ENCODE assay signal across 8 cellular contexts in genomic region chr3:8622873-8623725, GRCh38. TPM values are rescaled to one million over a fixed set of nuclear protein-coding genes. Genes with fewer than 3 reads are reported as not detected.
A peak's percentile ranks its signal among the peaks of the same experiment; 100 is the strongest.
DNase-seq lines count a peak whose midpoint lies in the region; ATAC-seq and TF ChIP-seq lines count a peak whose summit lies in the region.

No MANE protein-coding gene starts in this region.

- peaks cover 0 to 8% (median 2%) of the 10 kb centered on the region in 4 donors for H3K4me1 ChIP-seq in transverse colon

- 39% methylated on average over 25 of the region's 25 CpGs; no CpG with 5 or more reads in 1 of the 2 donors for WGBS in transverse colon (ENCODE audit: low coverage in 1 of 2), 2 donors

- H3K4me1 Mint-ChIP-seq in activated CD8-positive, alpha-beta memory T cell treated with anti-CD3 and anti-CD28 coated beads, Interleukin-2, amount 10 ng/mL, durations not matched to agents 7 days and 5 days: peaks cover 3% of the 10 kb centered on the region
- H3K4me1 Mint-ChIP-seq in natural killer cell: peaks cover 0 to 10% of the 10 kb centered on the region in 2 donors

- no peaks in the 10 kb centered on the region for H3K36me3 ChIP-seq in transverse colon

- H3K4me3 ChIP-seq in fibroblast of mammary gland (ENCODE audit: control insufficient read depth, low read depth, low read length) (peak overlapping the region; percentile 13), transverse colon (no peak overlapping the region)

- TF ChIP-seq CTCF in fibroblast of mammary gland (conservative IDR thresholded peaks at IDR 0.05; ENCODE audit: control insufficient read depth, insufficient read depth, low read depth, low read length) (peak; percentile 90), natural killer cell (IDR thresholded peaks at IDR 0.05) (peak; percentile 67), transverse colon (IDR thresholded peaks at IDR 0.05) (peak; percentile 82 to 90 (median 89))

- no peak overlapping the region for H3K27ac ChIP-seq in transverse colon

- ATAC-seq in GM18858 (IDR thresholded peaks at IDR 0.05; ENCODE audit: unreplicated experiment) (peak; percentile 86), HG02973 (IDR thresholded peaks at IDR 0.05; ENCODE audit: unreplicated experiment) (peak; percentile 94), natural killer cell (peak in 2 of 3 donors; percentile 60 to 76)
- ATAC-seq in activated CD8-positive, alpha-beta memory T cell treated with anti-CD3 and anti-CD28 coated beads, Interleukin-2, amount 10 ng/mL, durations not matched to agents 7 days and 5 days: peak; percentile 81

- intact Hi-C loops in natural killer cell (cut with micrococcal nuclease) (loop anchor here (5.0 kb wide), 1 partner anchor 181 kb away; no protein-coding TSS in a partner anchor), transverse colon (cut with DNase I; ENCODE audit: low total_unique reads) (loop anchor here (2.0 kb wide), 1 partner anchor 182 kb away; no protein-coding TSS in a partner anchor)

- H3K27me3 Mint-ChIP-seq in activated CD8-positive, alpha-beta memory T cell treated with anti-CD3 and anti-CD28 coated beads, Interleukin-2, amount 10 ng/mL, durations not matched to agents 7 days and 5 days: peaks cover 17% of the 10 kb centered on the region
- H3K27me3 Mint-ChIP-seq in natural killer cell (ENCODE audit: low read depth in 2 of 2): peaks cover 0 to 8% of the 10 kb centered on the region in 2 donors

- no peak for TF ChIP-seq EP300 in transverse colon (IDR thresholded peaks at IDR 0.05; ENCODE audit: low read depth)

- CTCF ChIA-PET in activated CD8-positive, alpha-beta memory T cell treated with anti-CD3 and anti-CD28 coated beads, Interleukin-2, amount 10 ng/mL, durations not matched to agents 7 days and 5 days (lab: Charles Lee): interaction anchor here (0.9 to 1.1 kb wide), 2 partner anchors 179 to 186 kb away, joined by 3 read pairs; no protein-coding TSS in a partner anchor

- H3K9me3 Mint-ChIP-seq in activated CD8-positive, alpha-beta memory T cell treated with anti-CD3 and anti-CD28 coated beads, Interleukin-2, amount 10 ng/mL, durations not matched to agents 7 days and 5 days (ENCODE audit: low read depth): no peaks in the 10 kb centered on the region
- H3K9me3 Mint-ChIP-seq in natural killer cell: no peaks in the 10 kb centered on the region

- no peaks in the 10 kb centered on the region for H3K36me3 Mint-ChIP-seq in activated CD8-positive, alpha-beta memory T cell treated with anti-CD3 and anti-CD28 coated beads, Interleukin-2, amount 10 ng/mL, durations not matched to agents 7 days and 5 days
- H3K36me3 Mint-ChIP-seq in natural killer cell: no peaks in the 10 kb centered on the region

- in situ Hi-C loops in transverse colon (cut with MboI; ENCODE audit: low pct_ligation_motif_present in 1 of 4, low pct_unique_long_range_greater_than_20kb in 1 of 4, low sequenced_read_pairs in 3 of 4): loop anchor here (5.0 to 25.0 kb wide), 3 partner anchors 176 to 188 kb away; no protein-coding TSS in a partner anchor

- no peaks in the 10 kb centered on the region for H3K9me3 ChIP-seq in transverse colon

- no peak overlapping the region for H3K27ac Mint-ChIP-seq in activated CD8-positive, alpha-beta memory T cell treated with anti-CD3 and anti-CD28 coated beads, Interleukin-2, amount 10 ng/mL, durations not matched to agents 7 days and 5 days
- H3K27ac Mint-ChIP-seq in natural killer cell: peak overlapping the region in 1 of 2 donors; percentile 63

- H3K4me3 Mint-ChIP-seq in activated CD8-positive, alpha-beta memory T cell treated with anti-CD3 and anti-CD28 coated beads, Interleukin-2, amount 10 ng/mL, durations not matched to agents 7 days and 5 days: no peak overlapping the region
- no peak overlapping the region for H3K4me3 Mint-ChIP-seq in natural killer cell

- no peaks in the 10 kb centered on the region for H3K27me3 ChIP-seq in transverse colon

- no peak for TF ChIP-seq POLR2A in transverse colon (IDR thresholded peaks at IDR 0.05)

- DNase-seq in C1 segment of cervical spinal cord (lab: John Stamatoyannopoulos, UW) (peak in 12 of 14 donors; percentile 5 to 52 (median 26)), NCI-H2227 (lab: John Stamatoyannopoulos, UW; ENCODE audit: unreplicated experiment) (peak; percentile 74), fibroblast of mammary gland (ENCODE audit: low read depth) (peak; percentile 71), natural killer cell (peak; percentile 22), transverse colon (peak; percentile 57)
- DNase-seq in activated CD8-positive, alpha-beta memory T cell treated with anti-CD3 and anti-CD28 coated beads, Interleukin-2, amount 10 ng/mL, durations not matched to agents 7 days and 5 days: peak; percentile 55

RNA-seq across cellular contexts. Expression of gene SSUH2, which starts 21.5 kb away (rescaled TPM):
- total RNA-seq in activated CD8-positive, alpha-beta memory T cell treated with anti-CD3 and anti-CD28 coated beads, Interleukin-2, amount 10 ng/mL, durations not matched to agents 7 days and 5 days: under 1 TPM in 1 of 2 experiments, not detected in 1; 0.09 TPM
- total RNA-seq in natural killer cell: not detected
- 1 to 10 TPM in 2 of 4 donors, not detected in 2; 2.9 to 4.1 TPM for total RNA-seq in transverse colon

Comparison
In these comparisons a context has a peak if more than half of its experiments do, and no peak if none do; other contexts are left out.
1. DNase-seq: peak in every context shown above with its lines; median percentile 74 in NCI-H2227; 71 in fibroblast of mammary gland; 57 in transverse colon; 55 in activated CD8-positive, alpha-beta memory T cell treated with anti-CD3 and anti-CD28 coated beads, Interleukin-2, amount 10 ng/mL, durations not matched to agents 7 days and 5 days; 26 in C1 segment of cervical spinal cord; 22 in natural killer cell.